ENCODE assay signal across 8 cellular contexts in the genomic region with DNA sequence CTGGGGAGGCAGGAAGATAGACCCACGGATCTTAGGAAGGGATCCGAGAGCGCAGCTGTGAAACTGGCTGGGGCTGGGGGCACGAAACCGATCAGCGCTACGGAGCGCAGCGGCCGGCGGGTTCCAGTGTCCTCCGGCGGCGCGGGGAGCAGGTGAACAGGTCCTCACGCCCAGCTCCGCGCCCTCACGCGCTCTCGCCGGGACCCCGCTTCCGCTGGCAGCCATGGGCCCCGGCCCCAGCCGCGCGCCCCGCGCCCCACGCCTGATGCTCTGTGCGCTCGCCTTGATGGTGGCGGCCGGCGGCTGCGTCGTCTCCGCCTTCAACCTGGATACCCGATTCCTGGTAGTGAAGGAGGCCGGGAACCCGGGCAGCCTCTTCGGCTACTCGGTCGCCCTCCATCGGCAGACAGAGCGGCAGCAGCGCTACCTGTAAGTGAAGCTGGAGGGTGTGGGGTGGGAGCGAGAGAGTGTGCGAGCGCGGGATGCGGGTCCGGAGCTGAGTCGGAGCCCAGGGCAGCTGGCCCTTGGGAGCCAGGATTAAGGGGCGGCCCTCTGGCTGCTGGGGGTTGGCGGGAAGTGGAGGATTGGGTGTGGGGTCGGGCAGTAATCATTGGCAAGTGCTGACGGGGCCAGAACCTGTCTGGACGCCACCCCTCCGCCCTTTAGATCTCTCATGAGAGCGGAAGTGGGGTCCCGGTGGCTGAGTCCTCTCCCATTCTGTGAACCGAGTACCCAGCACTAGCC. TPM values are rescaled to one million over a fixed set of nuclear protein-coding genes. Genes with fewer than 3 reads are reported as not detected.
DNase-seq lines count a peak whose midpoint lies in the region; ATAC-seq lines count a peak whose summit lies in the region.

No MANE protein-coding gene starts in this region.

- H3K9me3 Mint-ChIP-seq in naive thymus-derived CD4-positive, alpha-beta T cell: peaks cover 0 to 1% (median 0%) of the 10 kb centered on the region in 11 donors

- no peaks in the 10 kb centered on the region for H3K9me3 ChIP-seq in naive thymus-derived CD4-positive, alpha-beta T cell (ENCODE audit: control insufficient read depth in 2 of 3, low read length in 3 of 3)

- H3K4me3 Mint-ChIP-seq in naive thymus-derived CD4-positive, alpha-beta T cell: peak overlapping the region; percentile 84 to 96 (median 92)

- H3K36me3 Mint-ChIP-seq in naive thymus-derived CD4-positive, alpha-beta T cell: no peaks in the 10 kb centered on the region

- H3K27me3 ChIP-seq in naive thymus-derived CD4-positive, alpha-beta T cell (ENCODE audit: control insufficient read depth in 2 of 2, insufficient read depth in 2 of 2, low read length in 2 of 2): no peaks in the 10 kb centered on the region

- H3K4me1 ChIP-seq in naive thymus-derived CD4-positive, alpha-beta T cell (ENCODE audit: control insufficient read depth in 2 of 2, insufficient read depth in 2 of 2, low read length in 2 of 2): peaks cover 0 to 7% of the 10 kb centered on the region in 2 donors

- CTCF ChIA-PET in naive thymus-derived CD4-positive, alpha-beta T cell (lab: Charles Lee): interaction anchor here (1.1 to 1.7 kb wide), 3 partner anchors 12 to 38 kb away, joined by 3 to 5 read pairs (median 4); no protein-coding TSS in a partner anchor

- H3K27ac ChIP-seq in epithelial cell of prostate: peak overlapping the region; percentile 100
- H3K27ac ChIP-seq in naive thymus-derived CD4-positive, alpha-beta T cell (ENCODE audit: low read depth, low read length): peak overlapping the region; percentile 54

- ATAC-seq in HG02884 (IDR thresholded peaks at IDR 0.05; ENCODE audit: unreplicated experiment) (peak; percentile 60), GM18517 (IDR thresholded peaks at IDR 0.05; ENCODE audit: unreplicated experiment) (no peak)
- peak; percentile 77 for ATAC-seq in naive thymus-derived CD4-positive, alpha-beta T cell
- peak; percentile 65 for ATAC-seq in stimulated activated naive CD8-positive, alpha-beta T cell treated with anti-CD3 and anti-CD28 coated beads, Interleukin-15, Interleukin-2, amounts not matched to agents 100 U/mL and 50 U/mL, for 24 hours

- peaks cover 12 to 40% (median 20%) of the 10 kb centered on the region in 7 donors for H3K4me1 Mint-ChIP-seq in naive thymus-derived CD4-positive, alpha-beta T cell

- no peaks in the 10 kb centered on the region for H3K36me3 ChIP-seq in naive thymus-derived CD4-positive, alpha-beta T cell (ENCODE audit: control insufficient read depth in 2 of 3, insufficient read depth in 3 of 3, low read length in 3 of 3)

- peak overlapping the region in 7 of 9 donors; percentile 17 to 65 (median 55) for H3K27ac Mint-ChIP-seq in naive thymus-derived CD4-positive, alpha-beta T cell

- peak overlapping the region; percentile 60 for H3K4me3 ChIP-seq in naive thymus-derived CD4-positive, alpha-beta T cell (ENCODE audit: low read length)

- H3K27me3 Mint-ChIP-seq in naive thymus-derived CD4-positive, alpha-beta T cell: peaks cover 0 to 7% (median 0%) of the 10 kb centered on the region in 5 donors

- peak; percentile 71 for DNase-seq in Daoy (ENCODE audit: low read depth)
- DNase-seq in NCI-H526 (lab: John Stamatoyannopoulos, UW): peak; percentile 76 to 94
- peak; percentile 61 for DNase-seq in activated CD8-positive, alpha-beta memory T cell treated with anti-CD3 and anti-CD28 coated beads, Interleukin-2, amount 50 U/mL, for 4 hours
- DNase-seq in epithelial cell of prostate (ENCODE audit: low read depth, low spot score): no peak
- peak; percentile 38 to 67 (median 54) for DNase-seq in naive thymus-derived CD4-positive, alpha-beta T cell
- DNase-seq in stimulated activated naive CD8-positive, alpha-beta T cell treated with anti-CD3 and anti-CD28 coated beads, Interleukin-15, Interleukin-2, amounts not matched to agents 100 U/mL and 50 U/mL, for 24 hours: peak; percentile 73

- POLR2A ChIA-PET in naive thymus-derived CD4-positive, alpha-beta T cell (lab: Charles Lee): interaction anchor here (0.6 to 2.6 kb wide), 3 partner anchors 25 to 91 kb away, joined by 3 to 11 read pairs (median 3); no protein-coding TSS in a partner anchor

- intact Hi-C loops in naive thymus-derived CD4-positive, alpha-beta T cell (cut with micrococcal nuclease): loop anchor here (1.0 to 2.0 kb wide), 4 partner anchors 29 to 39 kb away; a partner anchor contains a TSS

RNA-seq across cellular contexts. Expression of a gene that starts 0.5 kb away (rescaled TPM):
- total RNA-seq in Daoy (2014; rRNA removed; shearing (Covaris generic)): 70.8 and 76.5 TPM in 2 replicates
- 10 to 100 TPM in 2 of 5 experiments, 1 to 10 TPM in 3; 4.0 to 14.6 (median 8.6) TPM for total RNA-seq in naive thymus-derived CD4-positive, alpha-beta T cell
- polyA plus RNA-seq in naive thymus-derived CD4-positive, alpha-beta T cell: 1 to 10 TPM; 1.4 to 2.4 TPM

RNA-seq across cellular contexts. Expression of a gene that starts 38.8 kb away (rescaled TPM):
- total RNA-seq in Daoy (2014; rRNA removed; shearing (Covaris generic)): 4.5 and 5.7 TPM in 2 replicates
- 10 to 100 TPM; 16.7 to 48.3 (median 22.5) TPM for total RNA-seq in naive thymus-derived CD4-positive, alpha-beta T cell
- 10 to 100 TPM; 37.2 to 50.4 TPM for polyA plus RNA-seq in naive thymus-derived CD4-positive, alpha-beta T cell
